Comparison of ENCODE assay signal across 1 cellular context in genomic region chr18:54946149-54946581, GRCh38.
TF ChIP-seq lines count a peak whose summit lies in the region.

No MANE protein-coding gene starts in this region.

TF ChIP-seq in HepG2, 621 proteins besides CTCF, POLR2A, EP300 and RAD21 (continued from another document and continues in another):
- 0 out of 2 replicates have a peak, but pooled peaks have one; percentile 47 for TF ChIP-seq ARID2 (CRISPR knock-in tag; IDR thresholded peaks at IDR 0.05; ENCODE audit: borderline replicate concordance)
- TF ChIP-seq ZNF547 (CRISPR knock-in tag; IDR thresholded peaks at IDR 0.05), result no peak
- TF ChIP-seq ZNF460 (CRISPR knock-in tag; IDR thresholded peaks at IDR 0.05; ENCODE audit: borderline replicate concordance), result no peak; the same call in 1 of the 2 replicates
- peak; percentile 71; the same call in 1 of the 2 replicates for TF ChIP-seq ZNF12 (CRISPR knock-in tag; IDR thresholded peaks at IDR 0.05)
- no peak for TF ChIP-seq ZSCAN30 (CRISPR knock-in tag; IDR thresholded peaks at IDR 0.05)
- no peak for TF ChIP-seq AGO2 (optimal IDR thresholded peaks at IDR 0.05; ENCODE audit: low read depth, low read length)
- no peak for TF ChIP-seq KLF6 (CRISPR knock-in tag; IDR thresholded peaks at IDR 0.05)
- no peak for TF ChIP-seq ZNF83 (CRISPR knock-in tag; IDR thresholded peaks at IDR 0.05; ENCODE audit: borderline replicate concordance)
- no peak for TF ChIP-seq ZBTB37 (CRISPR knock-in tag; IDR thresholded peaks at IDR 0.05)
- TF ChIP-seq TEAD2 (CRISPR knock-in tag; IDR thresholded peaks at IDR 0.05), result no peak
- TF ChIP-seq ASH2L (IDR thresholded peaks at IDR 0.05; ENCODE audit: insufficient read length, low read depth, low read length), result peak; percentile 88
- no peak for TF ChIP-seq TBP (CRISPR knock-in tag; IDR thresholded peaks at IDR 0.05)
- 0 out of 2 replicates have a peak, but pooled peaks have one; percentile 49 for TF ChIP-seq HIC2 (CRISPR knock-in tag; IDR thresholded peaks at IDR 0.05; ENCODE audit: low read depth)
- peak; percentile 77 for TF ChIP-seq SKI (IDR thresholded peaks at IDR 0.05; ENCODE audit: partially characterized antibody)
- TF ChIP-seq REST (IDR thresholded peaks at IDR 0.05; ENCODE audit: borderline replicate concordance in 1 of 2, low read depth in 1 of 2, low read length in 2 of 2), result 0 out of 4 replicates have a peak, but pooled peaks of 1 of the 2 experiments have one; percentile 28
- TF ChIP-seq NFYC (CRISPR knock-in tag; IDR thresholded peaks at IDR 0.05), result no peak
- TF ChIP-seq MBD4 (IDR thresholded peaks at IDR 0.05; ENCODE audit: borderline replicate concordance, low read length), result peak; percentile 78; the same call in 1 of the 2 replicates
- no peak for TF ChIP-seq ZXDC (CRISPR knock-in tag; IDR thresholded peaks at IDR 0.05)
- peak in 1 of 2 experiments; percentile 66; a peak in 1 of 4 replicates for TF ChIP-seq ATF4 (CRISPR knock-in tag; IDR thresholded peaks at IDR 0.05)
- peak; percentile 65; the same call in 1 of the 2 replicates for TF ChIP-seq SIX4 (CRISPR knock-in tag; IDR thresholded peaks at IDR 0.05)
- peak; percentile 85 for TF ChIP-seq SP5 (CRISPR knock-in tag; IDR thresholded peaks at IDR 0.05; ENCODE audit: borderline replicate concordance, low read depth)
- no peak for TF ChIP-seq NCOA5 (CRISPR knock-in tag; IDR thresholded peaks at IDR 0.05)
- TF ChIP-seq ZFX (CRISPR knock-in tag; IDR thresholded peaks at IDR 0.05; ENCODE audit: low read depth), result peak; percentile 44
- peak; percentile 48; the same call in 1 of the 2 replicates for TF ChIP-seq ZNF646 (CRISPR knock-in tag; IDR thresholded peaks at IDR 0.05)
- no peak for TF ChIP-seq TERF1 (CRISPR knock-in tag; IDR thresholded peaks at IDR 0.05)
- peak; percentile 89 for TF ChIP-seq SAP130 (CRISPR knock-in tag; IDR thresholded peaks at IDR 0.05; ENCODE audit: low read depth)
- peak; percentile 93 for TF ChIP-seq ERF (CRISPR knock-in tag; IDR thresholded peaks at IDR 0.05)
- no peak for TF ChIP-seq CBX2 (IDR thresholded peaks at IDR 0.05; ENCODE audit: low read depth, low read length)
- no peak for TF ChIP-seq CBX2 (CRISPR knock-in tag; IDR thresholded peaks at IDR 0.05; ENCODE audit: low read depth)
- TF ChIP-seq ZNF431 (CRISPR knock-in tag; IDR thresholded peaks at IDR 0.05; ENCODE audit: borderline replicate concordance, low read depth), result peak; percentile 57; the same call in 1 of the 2 replicates
- TF ChIP-seq CENPX (CRISPR knock-in tag; IDR thresholded peaks at IDR 0.05), result no peak
- no peak for TF ChIP-seq ZBTB44 (CRISPR knock-in tag; IDR thresholded peaks at IDR 0.05)
- TF ChIP-seq ZNF597 (CRISPR knock-in tag; IDR thresholded peaks at IDR 0.05), result no peak
- no peak for TF ChIP-seq CREB3 (CRISPR knock-in tag; IDR thresholded peaks at IDR 0.05)
- no peak for TF ChIP-seq ZNF337 (CRISPR knock-in tag; IDR thresholded peaks at IDR 0.05; ENCODE audit: borderline replicate concordance, low read depth)
- TF ChIP-seq PHF21A (CRISPR knock-in tag; IDR thresholded peaks at IDR 0.05), result peak; percentile 90
